10 cellular contexts compared by ENCODE assay signal in the genomic region with DNA sequence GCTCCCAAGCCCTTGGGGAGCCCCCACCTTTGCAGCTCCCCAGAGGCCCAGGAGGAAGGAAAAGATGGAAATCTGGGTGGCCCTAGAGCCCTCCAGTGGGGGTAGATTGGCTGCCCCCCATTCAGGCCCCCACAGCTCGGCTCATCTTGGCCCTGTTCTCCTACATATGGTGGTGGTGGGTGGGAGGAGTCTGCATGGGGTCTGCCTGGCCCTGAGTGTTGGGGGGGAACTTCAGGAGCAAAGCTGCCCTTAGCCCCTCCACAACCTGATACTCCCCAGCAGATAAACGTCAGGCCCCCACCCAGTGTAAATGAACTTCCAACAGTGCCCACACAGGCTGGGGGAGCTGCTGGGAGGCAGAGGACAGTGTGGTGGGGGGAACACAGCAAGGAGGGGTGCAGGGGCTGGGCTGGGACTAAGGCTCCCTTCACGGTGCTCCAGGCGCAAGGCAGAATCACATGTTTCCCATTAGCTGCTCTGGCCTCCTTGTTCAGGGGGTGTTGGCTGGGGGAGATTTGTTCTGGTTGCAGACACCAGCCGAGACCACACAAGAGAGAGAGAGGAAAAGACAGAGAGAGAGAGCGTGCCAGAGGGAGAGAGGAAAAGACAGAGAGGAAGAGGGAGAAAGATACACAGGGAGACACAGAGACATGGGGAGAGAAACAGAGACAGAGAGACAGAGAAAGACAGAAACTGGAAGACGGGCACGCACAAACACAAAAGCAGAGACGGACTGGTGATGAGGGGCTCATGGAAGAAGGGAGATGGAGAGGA. TPM values are rescaled to one million over a fixed set of nuclear protein-coding genes. Genes with fewer than 3 reads are reported as not detected.
DNase-seq lines count a peak whose midpoint lies in the region; ATAC-seq and TF ChIP-seq lines count a peak whose summit lies in the region.
"Had no signal": no experiment of that assay in that cellular context is flagged by ENCODE, and none has a peak within 500 bp of the region (broad histone marks: within the 10 kb centered on the region; RNA-seq: fewer than 3 reads in every experiment).

No MANE protein-coding gene starts in this region.

- WGBS in mammary epithelial cell (ENCODE audit: low coverage, missing lambda C conversion rate) = 77% methylated on average over 6 of the region's 9 CpGs

- H4K20me1 ChIP-seq in mammary epithelial cell (ENCODE audit: insufficient read depth, low read length) (no peaks in the 10 kb centered on the region), Karpas-422 (ENCODE audit: insufficient read depth, low read depth, low read length) (peaks cover 4% of the 10 kb centered on the region; the same call in 1 of the 2 replicates)

- H3K27ac ChIP-seq in mammary epithelial cell (ENCODE audit: insufficient read depth, low read depth, low read length) = no peak overlapping the region
- H3K27ac ChIP-seq in naive thymus-derived CD4-positive, alpha-beta T cell (ENCODE audit: low read depth, low read length) = no peak overlapping the region
- peak overlapping the region; percentile 92 to 96 for H3K27ac ChIP-seq in uterus
- H3K27ac ChIP-seq in Karpas-422 (ENCODE audit: low read length) = no peak overlapping the region

- H3K4me1 Mint-ChIP-seq in MCF 10A (ENCODE audit: insufficient read depth, unreplicated experiment) = peaks cover 48% of the 10 kb centered on the region
- H3K4me1 Mint-ChIP-seq in naive thymus-derived CD4-positive, alpha-beta T cell = peaks cover 29 to 56% (median 44%) of the 10 kb centered on the region in 7 donors

- H3K27ac Mint-ChIP-seq in MCF 10A (ENCODE audit: low read depth, unreplicated experiment) = peak overlapping the region; percentile 7
- H3K27ac Mint-ChIP-seq in naive thymus-derived CD4-positive, alpha-beta T cell = peak overlapping the region in 5 of 9 donors; percentile 0 to 50 (median 34)

- H3K27me3 ChIP-seq in mammary epithelial cell (ENCODE audit: insufficient read depth, low read length) = no peaks in the 10 kb centered on the region
- no peaks in the 10 kb centered on the region for H3K27me3 ChIP-seq in naive thymus-derived CD4-positive, alpha-beta T cell (ENCODE audit: control insufficient read depth in 2 of 2, insufficient read depth in 2 of 2, low read length in 2 of 2)
- H3K27me3 ChIP-seq in uterus = no peaks in the 10 kb centered on the region
- H3K27me3 ChIP-seq in Karpas-422 (ENCODE audit: low read length) = no peaks in the 10 kb centered on the region

- H3K4me1 ChIP-seq in mammary epithelial cell (ENCODE audit: insufficient read depth, low read length) (peaks cover 73% of the 10 kb centered on the region), uterus (peaks cover 36 to 62% of the 10 kb centered on the region in 2 donors), Karpas-422 (ENCODE audit: low read length) (peaks cover 10% of the 10 kb centered on the region)
- H3K4me1 ChIP-seq in naive thymus-derived CD4-positive, alpha-beta T cell (ENCODE audit: control insufficient read depth in 2 of 2, insufficient read depth in 2 of 2, low read length in 2 of 2) = peaks cover 2 to 4% of the 10 kb centered on the region in 2 donors

- DNase-seq in MCF 10A (ENCODE audit: unreplicated experiment) (no peak), mammary epithelial cell (no peak), fibroblast of mammary gland (ENCODE audit: low read depth) (peak; percentile 44), uterus (peak; percentile 65 to 72), Karpas-422 (no peak), LoVo (ENCODE audit: low spot score) (no peak)
- DNase-seq in naive thymus-derived CD4-positive, alpha-beta T cell = no peak
- DNase-seq: NCI-H774; stimulated activated CD4-positive, alpha-beta T cell treated with anti-CD3 and anti-CD28 coated beads, Interleukin-2, amount 100 ng/mL, for 24 hours had no signal

- peak in 1 of 2 donors; percentile 17 for TF ChIP-seq POLR2A in uterus (IDR thresholded peaks at IDR 0.05)

- peaks cover 6% of the 10 kb centered on the region for H3K36me3 Mint-ChIP-seq in MCF 10A (ENCODE audit: insufficient read depth, unreplicated experiment)
- H3K36me3 Mint-ChIP-seq in naive thymus-derived CD4-positive, alpha-beta T cell = peaks cover 0 to 4% (median 0%) of the 10 kb centered on the region in 5 donors

- H3K4me3 Mint-ChIP-seq in MCF 10A (ENCODE audit: unreplicated experiment) = no peak overlapping the region
- no peak overlapping the region for H3K4me3 Mint-ChIP-seq in naive thymus-derived CD4-positive, alpha-beta T cell

- CTCF ChIA-PET in MCF 10A (lab: Yijun Ruan, JAX) = interaction anchor here (0.5 to 1.6 kb wide), 2 partner anchors 21 to 44 kb away, joined by 3 to 5 read pairs; no protein-coding TSS in a partner anchor
- CTCF ChIA-PET in mammary epithelial cell (lab: Charles Lee; ENCODE audit: low non-redundant PET) = no interaction called here
- CTCF ChIA-PET in naive thymus-derived CD4-positive, alpha-beta T cell (lab: Charles Lee) = interaction anchor here (1.1 kb wide), 1 partner anchor 22 kb away, joined by 3 read pairs; no protein-coding TSS in a partner anchor

- intact Hi-C loops in MCF 10A (cut with micrococcal nuclease) (no loop called here), mammary epithelial cell (cut with micrococcal nuclease) (no loop called here), uterus (cut with DNase I; ENCODE audit: low total_unique reads) (no loop called here)
- intact Hi-C loops in naive thymus-derived CD4-positive, alpha-beta T cell (cut with micrococcal nuclease) = no loop called here

- ATAC-seq in naive thymus-derived CD4-positive, alpha-beta T cell = no peak
- no peak for ATAC-seq in GM21737 (IDR thresholded peaks at IDR 0.05; ENCODE audit: unreplicated experiment)

- in situ Hi-C loops in mammary epithelial cell (cut with MboI; ENCODE audit: low sequenced_read_pairs in 2 of 2) = loop anchor here in 1 of 2 donors (5.0 kb wide), 1 partner anchor 36 kb away; no protein-coding TSS in a partner anchor

- H3K9ac ChIP-seq in mammary epithelial cell (ENCODE audit: insufficient read depth, low read length) (no peak overlapping the region), Karpas-422 (ENCODE audit: low read length) (no peak overlapping the region)

- H3K4me2 ChIP-seq in mammary epithelial cell (ENCODE audit: insufficient read depth, low read depth, low read length) (no peak overlapping the region), Karpas-422 (ENCODE audit: low read depth, low read length, poor library complexity, severe bottlenecking) (no peak overlapping the region)

- no peak overlapping the region for H3K4me3 ChIP-seq in mammary epithelial cell (replicated peaks in 1 of 3; ENCODE audit: insufficient read depth in 1 of 3, low read depth in 2 of 3, low read length in 3 of 3)
- no peak overlapping the region for H3K4me3 ChIP-seq in fibroblast of mammary gland (ENCODE audit: control insufficient read depth, low read depth, low read length)
- H3K4me3 ChIP-seq in naive thymus-derived CD4-positive, alpha-beta T cell (ENCODE audit: low read length) = no peak overlapping the region
- peak overlapping the region; percentile 2 to 22 for H3K4me3 ChIP-seq in uterus
- H3K4me3 ChIP-seq in Karpas-422 (ENCODE audit: low read length) = no peak overlapping the region

- H3K36me3 ChIP-seq in mammary epithelial cell (ENCODE audit: insufficient read depth, low read length) = peaks cover 2% of the 10 kb centered on the region
- H3K36me3 ChIP-seq in naive thymus-derived CD4-positive, alpha-beta T cell (ENCODE audit: control insufficient read depth in 2 of 3, insufficient read depth in 3 of 3, low read length in 3 of 3) = peaks cover 0 to 7% (median 0%) of the 10 kb centered on the region in 3 experiments
- no peaks in the 10 kb centered on the region for H3K36me3 ChIP-seq in uterus
- no peaks in the 10 kb centered on the region for H3K36me3 ChIP-seq in Karpas-422 (ENCODE audit: insufficient read depth, low read length)

- H3K27me3 Mint-ChIP-seq in MCF 10A (ENCODE audit: insufficient read depth, unreplicated experiment) = no peaks in the 10 kb centered on the region
- H3K27me3 Mint-ChIP-seq in naive thymus-derived CD4-positive, alpha-beta T cell = no peaks in the 10 kb centered on the region

- POLR2A ChIA-PET in MCF 10A (lab: Yijun Ruan, JAX) = interaction anchor here (0.5 kb wide), 1 partner anchor 29 kb away, joined by 3 read pairs; no protein-coding TSS in a partner anchor
- POLR2A ChIA-PET in naive thymus-derived CD4-positive, alpha-beta T cell (lab: Charles Lee) = interaction anchor here (1.5 kb wide), 1 partner anchor 35 kb away, joined by 6 read pairs; no protein-coding TSS in a partner anchor

- H2AFZ ChIP-seq in mammary epithelial cell (ENCODE audit: low read depth, low read length) (no peak overlapping the region), Karpas-422 (ENCODE audit: low read length) (no peak overlapping the region)

- H3K79me2 ChIP-seq in mammary epithelial cell (ENCODE audit: insufficient read depth, low read length) (peaks cover 82% of the 10 kb centered on the region), Karpas-422 (ENCODE audit: low read length) (no peaks in the 10 kb centered on the region)

- TF ChIP-seq CTCF in MCF 10A (IDR thresholded peaks at IDR 0.05; ENCODE audit: unreplicated experiment) (no peak), mammary epithelial cell (conservative IDR thresholded peaks at IDR 0.05 in 1 of 2, IDR thresholded peaks at IDR 0.05 in 1 of 2; ENCODE audit: extremely low read depth in 1 of 2, insufficient read depth in 1 of 2, low read depth in 1 of 2, low read length in 2 of 2) (no peak), fibroblast of mammary gland (conservative IDR thresholded peaks at IDR 0.05; ENCODE audit: control insufficient read depth, insufficient read depth, low read depth, low read length) (no peak), uterus (IDR thresholded peaks at IDR 0.05) (no peak)

- H3K9me3 Mint-ChIP-seq in MCF 10A (ENCODE audit: unreplicated experiment) = no peaks in the 10 kb centered on the region
- peaks cover 0 to 1% (median 0%) of the 10 kb centered on the region in 11 donors for H3K9me3 Mint-ChIP-seq in naive thymus-derived CD4-positive, alpha-beta T cell

- H3K9me3 ChIP-seq in mammary epithelial cell (replicated peaks; ENCODE audit: insufficient read depth, low read length) (no peaks in the 10 kb centered on the region), uterus (no peaks in the 10 kb centered on the region), Karpas-422 (ENCODE audit: low read length) (no peaks in the 10 kb centered on the region)
- H3K9me3 ChIP-seq in naive thymus-derived CD4-positive, alpha-beta T cell (ENCODE audit: control insufficient read depth in 2 of 3, low read length in 3 of 3) = no peaks in the 10 kb centered on the region

- dilution Hi-C loops in mammary epithelial cell (cut with HindIII; ENCODE audit: low sequenced_read_pairs) = no loop called here

- no peaks in the 10 kb centered on the region for H3K9me2 ChIP-seq in Karpas-422 (replicated peaks; ENCODE audit: insufficient read depth, low read length)

- BruUV-seq in MCF 10A (replicated peaks; lab: Mats Ljungman, UMichigan) = no TSS peak
- no TSS peak for BruUV-seq in mammary epithelial cell (replicated peaks; lab: Mats Ljungman, UMichigan)

RNA-seq across cellular contexts. Expression of gene AHDC1, which starts 42.6 kb away (rescaled TPM):
- 18.4 and 25.2 TPM in 2 replicates for total RNA-seq in MCF 10A (2022)
- total RNA-seq in mammary epithelial cell = 10 to 100 TPM; 35.3 to 51.8 TPM
- polyA plus RNA-seq in mammary epithelial cell = 8.0 TPM
- polyA minus RNA-seq in mammary epithelial cell = 21.4 TPM
- total RNA-seq in naive thymus-derived CD4-positive, alpha-beta T cell = 10 to 100 TPM; 18.4 to 38.8 (median 21.3) TPM
- 1 to 10 TPM in 1 of 2 donors, under 1 TPM in 1; 0.90 to 2.0 TPM for polyA plus RNA-seq in naive thymus-derived CD4-positive, alpha-beta T cell
- 100 to 1,000 TPM in 1 of 4 donors, 10 to 100 TPM in 3; 11.2 to 179 (median 50.7) TPM for total RNA-seq in uterus
- 2.1 and 2.2 TPM in 2 replicates for total RNA-seq in Karpas-422 (2014; rRNA removed; shearing (Covaris generic); ENCODE audit: low replicate concordance)

Comparison
In these comparisons a context has a peak if more than half of its experiments do, and no peak if none do; other contexts are left out.
1. DNase-seq: peak in fibroblast of mammary gland (single experiment) and uterus (2 of 2); none in MCF 10A (single experiment), mammary epithelial cell (single experiment), naive thymus-derived CD4-positive, alpha-beta T cell (0 of 9), Karpas-422 (single experiment) and LoVo (single experiment).
2. H3K27ac ChIP-seq: peak in uterus (2 of 2); none in mammary epithelial cell (single experiment), naive thymus-derived CD4-positive, alpha-beta T cell (single experiment) and Karpas-422 (single experiment).
3. H3K4me3 ChIP-seq: peak in uterus (2 of 2); none in mammary epithelial cell (0 of 3), fibroblast of mammary gland (single experiment), naive thymus-derived CD4-positive, alpha-beta T cell (single experiment) and Karpas-422 (single experiment).